1 cellular context compared by ENCODE assay signal in the genomic region with DNA sequence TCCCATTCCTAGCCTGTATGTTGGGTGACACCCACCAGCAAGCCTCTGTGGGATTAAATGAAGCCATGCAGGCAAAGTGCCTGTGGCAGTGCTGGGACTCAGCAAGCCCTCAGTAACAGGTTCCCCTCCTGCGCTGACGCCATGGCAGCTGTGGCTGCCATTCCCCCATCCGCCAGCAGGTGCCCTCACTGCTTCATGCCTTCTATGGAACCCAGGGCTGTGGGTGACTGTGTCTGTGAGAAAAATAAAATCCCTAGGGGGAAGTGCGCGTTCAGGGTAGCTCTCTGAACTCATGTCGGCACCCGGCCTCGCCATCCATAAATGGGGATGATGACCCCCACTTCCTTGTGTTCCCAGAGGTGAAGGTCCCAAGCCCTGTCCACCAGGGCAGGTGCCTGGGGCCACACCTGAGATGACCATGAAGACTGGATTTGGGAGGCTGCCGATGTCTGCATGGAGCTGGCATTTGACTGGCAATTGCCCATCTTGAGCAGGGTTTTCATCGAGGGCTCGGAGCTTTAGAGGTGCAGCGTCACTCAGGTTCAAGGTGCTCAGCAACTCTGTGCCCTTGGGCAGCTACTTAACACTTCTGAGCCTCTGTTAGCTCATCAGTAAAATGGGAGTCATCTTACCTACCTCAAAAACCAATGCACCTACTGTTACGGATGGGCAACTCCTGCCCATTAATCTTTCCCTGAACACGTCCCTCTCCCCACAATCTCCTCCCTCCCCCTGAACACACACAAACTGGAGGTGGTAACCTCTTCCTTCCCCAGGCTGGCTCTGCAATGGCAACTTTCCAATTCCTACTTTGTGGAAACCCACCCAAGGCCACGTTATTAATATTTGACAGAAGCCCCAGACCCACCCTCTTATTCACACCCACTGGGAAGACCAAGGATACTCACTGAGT.
TF ChIP-seq lines count a peak whose summit lies in the region.

No MANE protein-coding gene starts in this region.

TF ChIP-seq in HepG2, 621 proteins besides CTCF, POLR2A, EP300 and RAD21 (continued from another document):
- peak; percentile 63; the same call in 1 of the 2 replicates for TF ChIP-seq ZNF225 (CRISPR knock-in tag; IDR thresholded peaks at IDR 0.05)
- TF ChIP-seq TSC22D2 (CRISPR knock-in tag; IDR thresholded peaks at IDR 0.05; ENCODE audit: borderline replicate concordance) = no peak
- no peak for TF ChIP-seq DMAP1 (CRISPR knock-in tag; IDR thresholded peaks at IDR 0.05)
- TF ChIP-seq FOXC1 (CRISPR knock-in tag; IDR thresholded peaks at IDR 0.05; ENCODE audit: borderline replicate concordance) = 0 out of 2 replicates have a peak, but pooled peaks have one; percentile 49
- peak; percentile 87 for TF ChIP-seq XRCC5 (optimal IDR thresholded peaks at IDR 0.05; ENCODE audit: low read length)
- no peak for TF ChIP-seq JUNB (CRISPR knock-in tag; IDR thresholded peaks at IDR 0.05; ENCODE audit: borderline replicate concordance)
- peak; percentile 30; the same call in 1 of the 2 replicates for TF ChIP-seq AHR (CRISPR knock-in tag; IDR thresholded peaks at IDR 0.05)
- peak; percentile 8; the same call in 1 of the 2 replicates for TF ChIP-seq FOSL2 (CRISPR knock-in tag; IDR thresholded peaks at IDR 0.05)
- TF ChIP-seq SRF (IDR thresholded peaks at IDR 0.05; ENCODE audit: low read depth, low read length) = peak; percentile 53; the same call in 1 of the 2 replicates
- no peak for TF ChIP-seq LCORL (IDR thresholded peaks at IDR 0.05)
- TF ChIP-seq LCORL (CRISPR knock-in tag; IDR thresholded peaks at IDR 0.05) = no peak
- peak; percentile 55; the same call in 1 of the 2 replicates for TF ChIP-seq SALL1 (CRISPR knock-in tag; IDR thresholded peaks at IDR 0.05)
- TF ChIP-seq ZNF274 (CRISPR knock-in tag; IDR thresholded peaks at IDR 0.05) = 0 out of 2 replicates have a peak, but pooled peaks have one; percentile 43
- peak; percentile 56 for TF ChIP-seq ZNF883 (CRISPR knock-in tag; IDR thresholded peaks at IDR 0.05; ENCODE audit: not compliant biosample characterization)
- TF ChIP-seq HES4 (CRISPR knock-in tag; IDR thresholded peaks at IDR 0.05; ENCODE audit: borderline replicate concordance) = peak; percentile 45; the same call in 1 of the 2 replicates
- TF ChIP-seq, protein P1, sequence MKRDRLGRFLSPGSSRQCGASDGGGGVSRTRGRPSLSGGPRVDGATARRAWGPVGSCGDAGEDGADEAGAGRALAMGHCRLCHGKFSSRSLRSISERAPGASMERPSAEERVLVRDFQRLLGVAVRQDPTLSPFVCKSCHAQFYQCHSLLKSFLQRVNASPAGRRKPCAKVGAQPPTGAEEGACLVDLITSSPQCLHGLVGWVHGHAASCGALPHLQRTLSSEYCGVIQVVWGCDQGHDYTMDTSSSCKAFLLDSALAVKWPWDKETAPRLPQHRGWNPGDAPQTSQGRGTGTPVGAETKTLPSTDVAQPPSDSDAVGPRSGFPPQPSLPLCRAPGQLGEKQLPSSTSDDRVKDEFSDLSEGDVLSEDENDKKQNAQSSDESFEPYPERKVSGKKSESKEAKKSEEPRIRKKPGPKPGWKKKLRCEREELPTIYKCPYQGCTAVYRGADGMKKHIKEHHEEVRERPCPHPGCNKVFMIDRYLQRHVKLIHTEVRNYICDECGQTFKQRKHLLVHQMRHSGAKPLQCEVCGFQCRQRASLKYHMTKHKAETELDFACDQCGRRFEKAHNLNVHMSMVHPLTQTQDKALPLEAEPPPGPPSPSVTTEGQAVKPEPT (CRISPR knock-in tag; IDR thresholded peaks at IDR 0.05; ENCODE audit: low read depth) = peak; percentile 38; the same call in 1 of the 2 replicates
- TF ChIP-seq, protein P2, sequence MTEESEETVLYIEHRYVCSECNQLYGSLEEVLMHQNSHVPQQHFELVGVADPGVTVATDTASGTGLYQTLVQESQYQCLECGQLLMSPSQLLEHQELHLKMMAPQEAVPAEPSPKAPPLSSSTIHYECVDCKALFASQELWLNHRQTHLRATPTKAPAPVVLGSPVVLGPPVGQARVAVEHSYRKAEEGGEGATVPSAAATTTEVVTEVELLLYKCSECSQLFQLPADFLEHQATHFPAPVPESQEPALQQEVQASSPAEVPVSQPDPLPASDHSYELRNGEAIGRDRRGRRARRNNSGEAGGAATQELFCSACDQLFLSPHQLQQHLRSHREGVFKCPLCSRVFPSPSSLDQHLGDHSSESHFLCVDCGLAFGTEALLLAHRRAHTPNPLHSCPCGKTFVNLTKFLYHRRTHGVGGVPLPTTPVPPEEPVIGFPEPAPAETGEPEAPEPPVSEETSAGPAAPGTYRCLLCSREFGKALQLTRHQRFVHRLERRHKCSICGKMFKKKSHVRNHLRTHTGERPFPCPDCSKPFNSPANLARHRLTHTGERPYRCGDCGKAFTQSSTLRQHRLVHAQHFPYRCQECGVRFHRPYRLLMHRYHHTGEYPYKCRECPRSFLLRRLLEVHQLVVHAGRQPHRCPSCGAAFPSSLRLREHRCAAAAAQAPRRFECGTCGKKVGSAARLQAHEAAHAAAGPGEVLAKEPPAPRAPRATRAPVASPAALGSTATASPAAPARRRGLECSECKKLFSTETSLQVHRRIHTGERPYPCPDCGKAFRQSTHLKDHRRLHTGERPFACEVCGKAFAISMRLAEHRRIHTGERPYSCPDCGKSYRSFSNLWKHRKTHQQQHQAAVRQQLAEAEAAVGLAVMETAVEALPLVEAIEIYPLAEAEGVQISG (CRISPR knock-in tag; IDR thresholded peaks at IDR 0.05) = peak; percentile 17; the same call in 1 of the 2 replicates
- TF ChIP-seq ZNF331 (CRISPR knock-in tag; IDR thresholded peaks at IDR 0.05) = 0 out of 2 replicates have a peak, but pooled peaks have one; percentile 22
- TF ChIP-seq, protein P3, sequence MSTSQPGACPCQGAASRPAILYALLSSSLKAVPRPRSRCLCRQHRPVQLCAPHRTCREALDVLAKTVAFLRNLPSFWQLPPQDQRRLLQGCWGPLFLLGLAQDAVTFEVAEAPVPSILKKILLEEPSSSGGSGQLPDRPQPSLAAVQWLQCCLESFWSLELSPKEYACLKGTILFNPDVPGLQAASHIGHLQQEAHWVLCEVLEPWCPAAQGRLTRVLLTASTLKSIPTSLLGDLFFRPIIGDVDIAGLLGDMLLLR (CRISPR knock-in tag; IDR thresholded peaks at IDR 0.05) = peak; percentile 39; the same call in 1 of the 2 replicates
- TF ChIP-seq ZBTB8A (CRISPR knock-in tag; IDR thresholded peaks at IDR 0.05; ENCODE audit: borderline replicate concordance, low read depth) = no peak
- TF ChIP-seq, protein P4, sequence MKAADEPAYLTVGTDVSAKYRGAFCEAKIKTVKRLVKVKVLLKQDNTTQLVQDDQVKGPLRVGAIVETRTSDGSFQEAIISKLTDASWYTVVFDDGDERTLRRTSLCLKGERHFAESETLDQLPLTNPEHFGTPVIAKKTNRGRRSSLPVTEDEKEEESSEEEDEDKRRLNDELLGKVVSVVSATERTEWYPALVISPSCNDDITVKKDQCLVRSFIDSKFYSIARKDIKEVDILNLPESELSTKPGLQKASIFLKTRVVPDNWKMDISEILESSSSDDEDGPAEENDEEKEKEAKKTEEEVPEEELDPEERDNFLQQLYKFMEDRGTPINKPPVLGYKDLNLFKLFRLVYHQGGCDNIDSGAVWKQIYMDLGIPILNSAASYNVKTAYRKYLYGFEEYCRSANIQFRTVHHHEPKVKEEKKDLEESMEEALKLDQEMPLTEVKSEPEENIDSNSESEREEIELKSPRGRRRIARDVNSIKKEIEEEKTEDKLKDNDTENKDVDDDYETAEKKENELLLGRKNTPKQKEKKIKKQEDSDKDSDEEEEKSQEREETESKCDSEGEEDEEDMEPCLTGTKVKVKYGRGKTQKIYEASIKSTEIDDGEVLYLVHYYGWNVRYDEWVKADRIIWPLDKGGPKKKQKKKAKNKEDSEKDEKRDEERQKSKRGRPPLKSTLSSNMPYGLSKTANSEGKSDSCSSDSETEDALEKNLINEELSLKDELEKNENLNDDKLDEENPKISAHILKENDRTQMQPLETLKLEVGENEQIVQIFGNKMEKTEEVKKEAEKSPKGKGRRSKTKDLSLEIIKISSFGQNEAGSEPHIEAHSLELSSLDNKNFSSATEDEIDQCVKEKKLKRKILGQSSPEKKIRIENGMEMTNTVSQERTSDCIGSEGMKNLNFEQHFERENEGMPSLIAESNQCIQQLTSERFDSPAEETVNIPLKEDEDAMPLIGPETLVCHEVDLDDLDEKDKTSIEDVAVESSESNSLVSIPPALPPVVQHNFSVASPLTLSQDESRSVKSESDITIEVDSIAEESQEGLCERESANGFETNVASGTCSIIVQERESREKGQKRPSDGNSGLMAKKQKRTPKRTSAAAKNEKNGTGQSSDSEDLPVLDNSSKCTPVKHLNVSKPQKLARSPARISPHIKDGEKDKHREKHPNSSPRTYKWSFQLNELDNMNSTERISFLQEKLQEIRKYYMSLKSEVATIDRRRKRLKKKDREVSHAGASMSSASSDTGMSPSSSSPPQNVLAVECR (CRISPR knock-in tag; IDR thresholded peaks at IDR 0.05; ENCODE audit: borderline replicate concordance) = no peak
- TF ChIP-seq, protein P5, sequence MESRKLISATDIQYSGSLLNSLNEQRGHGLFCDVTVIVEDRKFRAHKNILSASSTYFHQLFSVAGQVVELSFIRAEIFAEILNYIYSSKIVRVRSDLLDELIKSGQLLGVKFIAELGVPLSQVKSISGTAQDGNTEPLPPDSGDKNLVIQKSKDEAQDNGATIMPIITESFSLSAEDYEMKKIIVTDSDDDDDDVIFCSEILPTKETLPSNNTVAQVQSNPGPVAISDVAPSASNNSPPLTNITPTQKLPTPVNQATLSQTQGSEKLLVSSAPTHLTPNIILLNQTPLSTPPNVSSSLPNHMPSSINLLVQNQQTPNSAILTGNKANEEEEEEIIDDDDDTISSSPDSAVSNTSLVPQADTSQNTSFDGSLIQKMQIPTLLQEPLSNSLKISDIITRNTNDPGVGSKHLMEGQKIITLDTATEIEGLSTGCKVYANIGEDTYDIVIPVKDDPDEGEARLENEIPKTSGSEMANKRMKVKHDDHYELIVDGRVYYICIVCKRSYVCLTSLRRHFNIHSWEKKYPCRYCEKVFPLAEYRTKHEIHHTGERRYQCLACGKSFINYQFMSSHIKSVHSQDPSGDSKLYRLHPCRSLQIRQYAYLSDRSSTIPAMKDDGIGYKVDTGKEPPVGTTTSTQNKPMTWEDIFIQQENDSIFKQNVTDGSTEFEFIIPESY (CRISPR knock-in tag; IDR thresholded peaks at IDR 0.05) = peak; percentile 16; the same call in 1 of the 2 replicates
- TF ChIP-seq ZNF543 (CRISPR knock-in tag; IDR thresholded peaks at IDR 0.05) = 0 out of 2 replicates have a peak, but pooled peaks have one; percentile 21
- TF ChIP-seq MED1 (CRISPR knock-in tag; IDR thresholded peaks at IDR 0.05) = no peak
- 0 out of 2 replicates have a peak, but pooled peaks have one; percentile 29 for TF ChIP-seq REPIN1 (CRISPR knock-in tag; IDR thresholded peaks at IDR 0.05; ENCODE audit: borderline replicate concordance, low read depth)
- peak; percentile 78; the same call in 1 of the 2 replicates for TF ChIP-seq BORCS8-MEF2B (CRISPR knock-in tag; IDR thresholded peaks at IDR 0.05)
- TF ChIP-seq KDM2A (CRISPR knock-in tag; IDR thresholded peaks at IDR 0.05; ENCODE audit: borderline replicate concordance, low read depth) = 0 out of 2 replicates have a peak, but pooled peaks have one; percentile 26
- 0 out of 2 replicates have a peak, but pooled peaks have one; percentile 27 for TF ChIP-seq ZNF629 (CRISPR knock-in tag; conservative IDR thresholded peaks at IDR 0.05)
- peak; percentile 34 for TF ChIP-seq TEAD3 (CRISPR knock-in tag; optimal IDR thresholded peaks at IDR 0.05; ENCODE audit: borderline replicate concordance)
- peak; percentile 52 for TF ChIP-seq YY1 (IDR thresholded peaks at IDR 0.05; ENCODE audit: insufficient read depth, insufficient replicate concordance, low read depth, low read length)
- TF ChIP-seq ARHGAP35 (CRISPR knock-in tag; IDR thresholded peaks at IDR 0.05; ENCODE audit: borderline replicate concordance) = 0 out of 2 replicates have a peak, but pooled peaks have one; percentile 61
- TF ChIP-seq MTF2 (CRISPR knock-in tag; IDR thresholded peaks at IDR 0.05; ENCODE audit: borderline replicate concordance) = peak; percentile 59; the same call in 1 of the 2 replicates
- TF ChIP-seq, protein P6, sequence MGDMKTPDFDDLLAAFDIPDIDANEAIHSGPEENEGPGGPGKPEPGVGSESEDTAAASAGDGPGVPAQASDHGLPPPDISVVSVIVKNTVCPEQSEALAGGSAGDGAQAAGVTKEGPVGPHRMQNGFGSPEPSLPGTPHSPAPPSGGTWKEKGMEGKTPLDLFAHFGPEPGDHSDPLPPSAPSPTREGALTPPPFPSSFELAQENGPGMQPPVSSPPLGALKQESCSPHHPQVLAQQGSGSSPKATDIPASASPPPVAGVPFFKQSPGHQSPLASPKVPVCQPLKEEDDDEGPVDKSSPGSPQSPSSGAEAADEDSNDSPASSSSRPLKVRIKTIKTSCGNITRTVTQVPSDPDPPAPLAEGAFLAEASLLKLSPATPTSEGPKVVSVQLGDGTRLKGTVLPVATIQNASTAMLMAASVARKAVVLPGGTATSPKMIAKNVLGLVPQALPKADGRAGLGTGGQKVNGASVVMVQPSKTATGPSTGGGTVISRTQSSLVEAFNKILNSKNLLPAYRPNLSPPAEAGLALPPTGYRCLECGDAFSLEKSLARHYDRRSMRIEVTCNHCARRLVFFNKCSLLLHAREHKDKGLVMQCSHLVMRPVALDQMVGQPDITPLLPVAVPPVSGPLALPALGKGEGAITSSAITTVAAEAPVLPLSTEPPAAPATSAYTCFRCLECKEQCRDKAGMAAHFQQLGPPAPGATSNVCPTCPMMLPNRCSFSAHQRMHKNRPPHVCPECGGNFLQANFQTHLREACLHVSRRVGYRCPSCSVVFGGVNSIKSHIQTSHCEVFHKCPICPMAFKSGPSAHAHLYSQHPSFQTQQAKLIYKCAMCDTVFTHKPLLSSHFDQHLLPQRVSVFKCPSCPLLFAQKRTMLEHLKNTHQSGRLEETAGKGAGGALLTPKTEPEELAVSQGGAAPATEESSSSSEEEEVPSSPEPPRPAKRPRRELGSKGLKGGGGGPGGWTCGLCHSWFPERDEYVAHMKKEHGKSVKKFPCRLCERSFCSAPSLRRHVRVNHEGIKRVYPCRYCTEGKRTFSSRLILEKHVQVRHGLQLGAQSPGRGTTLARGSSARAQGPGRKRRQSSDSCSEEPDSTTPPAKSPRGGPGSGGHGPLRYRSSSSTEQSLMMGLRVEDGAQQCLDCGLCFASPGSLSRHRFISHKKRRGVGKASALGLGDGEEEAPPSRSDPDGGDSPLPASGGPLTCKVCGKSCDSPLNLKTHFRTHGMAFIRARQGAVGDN (CRISPR knock-in tag; IDR thresholded peaks at IDR 0.05) = peak; percentile 17; the same call in 1 of the 2 replicates
- TF ChIP-seq MEF2D (CRISPR knock-in tag; IDR thresholded peaks at IDR 0.05) = 0 out of 2 replicates have a peak, but pooled peaks have one; percentile 48
TF ChIP-seq in HepG2: peak in this region for 33.
